Comparison of ENCODE assay signal across 2 cellular contexts in genomic region chr15:31301687-31301990, GRCh38.
TF ChIP-seq lines count a peak whose summit lies in the region.

No MANE protein-coding gene starts in this region.

TF ChIP-seq in GM23338, 12 proteins besides CTCF, POLR2A, EP300 and RAD21:
- TF ChIP-seq CREB1 (CRISPR knock-in tag; IDR thresholded peaks at IDR 0.05; ENCODE audit: low read depth) (no peak), STAT1 (IDR thresholded peaks at IDR 0.05; ENCODE audit: unreplicated experiment) (no peak), ZNF462 (CRISPR knock-in tag; IDR thresholded peaks at IDR 0.05) (no peak), EZH2 (IDR thresholded peaks at IDR 0.05; ENCODE audit: low read depth, unreplicated experiment) (no peak), ZNF114 (CRISPR knock-in tag; IDR thresholded peaks at IDR 0.05) (no peak), NANOG (IDR thresholded peaks at IDR 0.05; ENCODE audit: borderline replicate concordance) (no peak), EZH2phosphoT487 (IDR thresholded peaks at IDR 0.05; ENCODE audit: unreplicated experiment) (no peak), POLR2AphosphoS5 (IDR thresholded peaks at IDR 0.05; ENCODE audit: low read depth) (no peak), ZNF331 (CRISPR knock-in tag; IDR thresholded peaks at IDR 0.05; ENCODE audit: low read depth) (no peak), ETS1 (IDR thresholded peaks at IDR 0.05) (no peak), REST (IDR thresholded peaks at IDR 0.05; ENCODE audit: unreplicated experiment) (no peak), JUNB (IDR thresholded peaks at IDR 0.05; ENCODE audit: unreplicated experiment) (no peak)

TF ChIP-seq in HepG2, 621 proteins besides CTCF, POLR2A, EP300 and RAD21:
- TF ChIP-seq BCL3 (CRISPR knock-in tag; IDR thresholded peaks at IDR 0.05) (no peak), MEIS1 (CRISPR knock-in tag; IDR thresholded peaks at IDR 0.05; ENCODE audit: borderline replicate concordance) (no peak), ZNF891 (CRISPR knock-in tag; IDR thresholded peaks at IDR 0.05) (no peak), ZNF792 (CRISPR knock-in tag; IDR thresholded peaks at IDR 0.05) (no peak), ZBTB8A (CRISPR knock-in tag; IDR thresholded peaks at IDR 0.05; ENCODE audit: borderline replicate concordance, low read depth) (no peak), NFIC (IDR thresholded peaks at IDR 0.05; ENCODE audit: low read length) (no peak), PBX2 (CRISPR knock-in tag; IDR thresholded peaks at IDR 0.05) (no peak), ZNF264 (CRISPR knock-in tag; IDR thresholded peaks at IDR 0.05) (no peak), MAFK (conservative IDR thresholded peaks at IDR 0.05 in 1 of 2, IDR thresholded peaks at IDR 0.05 in 1 of 2; ENCODE audit: low read length in 2 of 2) (no peak), ZFP1 (CRISPR knock-in tag; IDR thresholded peaks at IDR 0.05) (no peak), SRSF9 (IDR thresholded peaks at IDR 0.05; ENCODE audit: borderline replicate concordance, insufficient read depth, low read depth, low read length, poor library complexity, severe bottlenecking) (no peak), MYC (CRISPR knock-in tag; IDR thresholded peaks at IDR 0.05; ENCODE audit: borderline replicate concordance) (no peak), ZNF225 (CRISPR knock-in tag; IDR thresholded peaks at IDR 0.05) (no peak), GPN1 (CRISPR knock-in tag; IDR thresholded peaks at IDR 0.05; ENCODE audit: borderline replicate concordance) (no peak), ZKSCAN5 (CRISPR knock-in tag; IDR thresholded peaks at IDR 0.05) (no peak)
